Comparison of ENCODE assay signal across 8 cellular contexts in the genomic region with DNA sequence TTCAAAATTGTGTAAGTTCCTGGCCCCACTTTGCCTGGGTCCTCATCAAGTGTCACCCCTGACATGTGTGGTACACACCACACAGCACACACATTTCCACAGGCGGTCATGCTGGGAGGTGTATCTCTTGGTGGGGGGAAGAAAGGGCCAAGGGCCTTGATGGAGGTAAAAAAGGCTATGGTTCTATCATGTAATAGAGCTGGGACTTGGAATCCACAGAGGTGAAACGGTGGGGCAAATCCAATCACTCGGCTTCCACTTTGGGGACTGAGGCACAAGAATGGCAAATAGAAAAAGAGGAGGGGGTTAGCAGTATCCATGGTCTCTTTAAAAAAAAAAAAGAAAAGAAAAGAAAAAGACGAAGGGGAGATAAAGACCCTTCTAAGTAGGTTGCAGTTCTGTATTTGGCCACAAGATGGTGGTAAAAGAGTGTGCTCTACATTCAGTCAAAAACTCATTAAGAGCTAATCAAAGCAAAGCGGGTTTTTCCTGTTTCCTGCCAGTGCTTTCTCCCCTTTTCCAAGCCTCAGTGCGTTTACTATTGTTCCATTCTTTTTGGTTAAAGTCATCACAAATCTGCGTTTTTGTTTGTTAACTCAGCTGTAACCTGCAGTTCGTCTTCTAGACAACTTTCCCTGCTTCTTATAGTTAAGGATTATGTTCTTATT. TPM values are rescaled to one million over a fixed set of nuclear protein-coding genes. Genes with fewer than 3 reads are reported as not detected.
DNase-seq lines count a peak whose midpoint lies in the region; ATAC-seq and TF ChIP-seq lines count a peak whose summit lies in the region.

No MANE protein-coding gene starts in this region.

- ATAC-seq in activated B cell treated with CpG ODN at 0.5 μM for 24 hours (ENCODE audit: low read depth) (peak; percentile 56), GM18861 (IDR thresholded peaks at IDR 0.05; ENCODE audit: unreplicated experiment) (no peak), HG02973 (IDR thresholded peaks at IDR 0.05; ENCODE audit: unreplicated experiment) (no peak)

- DNase-seq in stimulated activated CD4-positive, alpha-beta T cell treated with anti-CD3 and anti-CD28 coated beads, Interleukin-2, amount 100 ng/mL, for 48 hours = peak; percentile 7 to 10
- no peak for DNase-seq in stimulated activated CD4-positive, alpha-beta T cell treated with anti-CD3 and anti-CD28 coated beads, Interleukin-15, amount 100 ng/mL, for 24 hours
- DNase-seq in NCI-H146 (lab: John Stamatoyannopoulos, UW) (peak; percentile 67), activated B cell treated with CpG ODN at 0.5 μM for 24 hours (no peak), glomerular endothelial cell (ENCODE audit: extremely low read depth, low read depth, low spot score) (peak; percentile 67), pons (ENCODE audit: low spot score) (peak; percentile 55)

- H3K9me3 Mint-ChIP-seq in activated B cell treated with CpG ODN at 0.5 μM for 24 hours = no peaks in the 10 kb centered on the region

- H3K27ac Mint-ChIP-seq in activated B cell treated with CpG ODN at 0.5 μM for 24 hours = no peak overlapping the region

- POLR2A ChIA-PET in activated B cell treated with CpG ODN at 0.5 μM for 24 hours (lab: Charles Lee) = interaction anchor here (0.7 kb wide), 2 partner anchors 133 to 327 kb away, joined by 3 to 4 read pairs; no protein-coding TSS in a partner anchor

- peaks cover 13% of the 10 kb centered on the region for H3K4me1 Mint-ChIP-seq in activated B cell treated with CpG ODN at 0.5 μM for 24 hours

- H3K27me3 Mint-ChIP-seq in activated B cell treated with CpG ODN at 0.5 μM for 24 hours = no peaks in the 10 kb centered on the region

- no peak for TF ChIP-seq CTCF in activated B cell treated with CpG ODN at 0.5 μM for 24 hours (IDR thresholded peaks at IDR 0.05)

- no peak overlapping the region for H3K4me3 Mint-ChIP-seq in activated B cell treated with CpG ODN at 0.5 μM for 24 hours

- CTCF ChIA-PET in activated B cell treated with CpG ODN at 0.5 μM for 24 hours (lab: Charles Lee) = interaction anchor here (0.5 to 2.7 kb wide), 16 partner anchors 8 to 637 kb away, joined by 3 to 25 read pairs (median 4); a partner anchor contains a TSS

- intact Hi-C loops in activated B cell treated with CpG ODN at 0.5 μM for 24 hours (cut with micrococcal nuclease) = loop anchor here (1.0 to 10.0 kb wide), 7 partner anchors 27 to 811 kb away; a partner anchor contains a TSS

- H3K36me3 Mint-ChIP-seq in activated B cell treated with CpG ODN at 0.5 μM for 24 hours (ENCODE audit: low read depth) = no peaks in the 10 kb centered on the region

RNA-seq across cellular contexts. Expression of a gene that starts 37.0 kb away (rescaled TPM):
- 48.6 and 53.8 TPM in 2 replicates for total RNA-seq in activated B cell treated with CpG ODN at 0.5 μM for 24 hours
- 130 and 192 TPM in 2 replicates for total RNA-seq in glomerular endothelial cell

Comparison
In these comparisons a context has a peak if more than half of its experiments do, and no peak if none do; other contexts are left out.
1. DNase-seq: peak in stimulated activated CD4-positive, alpha-beta T cell treated with anti-CD3 and anti-CD28 coated beads, Interleukin-2, amount 100 ng/mL, for 48 hours (2 of 2), NCI-H146 (single experiment), glomerular endothelial cell (single experiment) and pons (single experiment); none in stimulated activated CD4-positive, alpha-beta T cell treated with anti-CD3 and anti-CD28 coated beads, Interleukin-15, amount 100 ng/mL, for 24 hours (single experiment) and activated B cell treated with CpG ODN at 0.5 μM for 24 hours (single experiment).